Comparison of ENCODE assay signal across 14 cellular contexts in the genomic region with DNA sequence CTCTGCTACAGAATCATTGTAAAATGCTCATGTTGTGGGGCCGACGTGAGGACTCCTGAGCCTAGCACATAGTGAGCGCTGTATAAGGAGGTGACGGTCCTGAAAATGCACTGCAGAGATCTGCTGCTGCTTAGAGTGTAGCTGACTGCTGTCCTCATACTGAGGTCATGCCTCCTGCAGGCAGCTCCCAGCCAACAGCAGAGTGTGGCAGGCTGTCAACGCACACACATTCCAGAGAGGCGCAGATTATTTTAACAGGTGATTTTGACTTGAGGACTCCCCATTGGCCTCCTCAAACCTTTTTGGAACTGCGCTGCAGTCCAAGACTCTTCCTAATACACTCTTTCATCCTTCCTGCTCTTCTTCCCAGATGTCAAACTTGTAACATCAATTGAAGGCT.
DNase-seq lines count a peak whose midpoint lies in the region; ATAC-seq and TF ChIP-seq lines count a peak whose summit lies in the region.
"Had no signal": no experiment of that assay in that cellular context is flagged by ENCODE, and none has a peak within 500 bp of the region (broad histone marks: within the 10 kb centered on the region; RNA-seq: fewer than 3 reads in every experiment).

No MANE protein-coding gene starts in this region.

- ATAC-seq in GM23338 (peak; percentile 62), WTC11 (peak; percentile 57), heart left ventricle (peak in 3 of 4 donors; percentile 55 to 79 (median 77)), lower lobe of right lung (no peak)
- ATAC-seq: GM12878, HepG2 had no signal

- H3K4me1 ChIP-seq in GM23338 (ENCODE audit: insufficient read depth) (no peaks in the 10 kb centered on the region), heart left ventricle (no peaks in the 10 kb centered on the region), lower lobe of right lung (no peaks in the 10 kb centered on the region)
- H3K4me1 ChIP-seq: BLaER1, HAP-1 had no signal

- intact Hi-C loops in heart left ventricle (cut with DNase I): no loop called here
- intact Hi-C loops in lower lobe of right lung (cut with DNase I): no loop called here

- H3K4me1 Mint-ChIP-seq in GM23338 (peaks cover 3% of the 10 kb centered on the region; the same call in 2 of the 3 replicates), WTC11 (0 out of 2 replicates have a peak, but pooled peaks cover 3% of the 10 kb centered on the region)
- H3K4me1 Mint-ChIP-seq in activated CD4-positive, alpha-beta memory T cell treated with anti-CD3 and anti-CD28 coated beads, Interleukin-2, amount 10 ng/mL, durations not matched to agents 7 days and 5 days: no peaks in the 10 kb centered on the region
- H3K4me1 Mint-ChIP-seq: CD8-positive, alpha-beta memory T cell had no signal

- H3K9me3 ChIP-seq in heart left ventricle (no peaks in the 10 kb centered on the region), lower lobe of right lung (no peaks in the 10 kb centered on the region)
- H3K9me3 ChIP-seq: BLaER1, HAP-1 had no signal

- TF ChIP-seq POLR2A in heart left ventricle (IDR thresholded peaks at IDR 0.05): no peak

- DNase-seq in GM23338 (ENCODE audit: low spot score) (peak; percentile 22), WTC11 (ENCODE audit: low spot score) (no peak), heart left ventricle (peak in 2 of 5 donors; percentile 29 to 33), iPS-NIHi7 (ENCODE audit: extremely low spot score) (peak; percentile 28), lower lobe of right lung (no peak), amniotic stem cell (lab: John Stamatoyannopoulos, UW) (no peak)
- DNase-seq in activated CD4-positive, alpha-beta memory T cell treated with anti-CD3 and anti-CD28 coated beads, Interleukin-2, amount 10 ng/mL, durations not matched to agents 7 days and 5 days: no peak
- DNase-seq: CD8-positive, alpha-beta memory T cell; GOT3; HFFc6 had no signal

- H3K4me2 ChIP-seq in GM23338: no peak overlapping the region
- H3K4me2 ChIP-seq: BLaER1 had no signal

- H3K36me3 Mint-ChIP-seq in GM23338 (ENCODE audit: low read depth) (no peaks in the 10 kb centered on the region), WTC11 (no peaks in the 10 kb centered on the region)
- H3K36me3 Mint-ChIP-seq in activated CD4-positive, alpha-beta memory T cell treated with anti-CD3 and anti-CD28 coated beads, Interleukin-2, amount 10 ng/mL, durations not matched to agents 7 days and 5 days (ENCODE audit: low read depth): no peaks in the 10 kb centered on the region
- H3K36me3 Mint-ChIP-seq: CD8-positive, alpha-beta memory T cell had no signal

- no peak overlapping the region for H2AFZ ChIP-seq in GM23338

- POLR2A ChIA-PET in WTC11 (lab: Charles Lee): no interaction called here
- POLR2A ChIA-PET in activated CD4-positive, alpha-beta memory T cell treated with anti-CD3 and anti-CD28 coated beads, Interleukin-2, amount 10 ng/mL, durations not matched to agents 7 days and 5 days (lab: Charles Lee): no interaction called here

- H3K4me3 Mint-ChIP-seq in GM23338 (no peak overlapping the region), WTC11 (no peak overlapping the region)
- H3K4me3 Mint-ChIP-seq in activated CD4-positive, alpha-beta memory T cell treated with anti-CD3 and anti-CD28 coated beads, Interleukin-2, amount 10 ng/mL, durations not matched to agents 7 days and 5 days: no peak overlapping the region
- H3K4me3 Mint-ChIP-seq: CD8-positive, alpha-beta memory T cell; HFFc6 had no signal

- H3K27me3 ChIP-seq in GM23338 (ENCODE audit: insufficient read depth) (no peaks in the 10 kb centered on the region), heart left ventricle (no peaks in the 10 kb centered on the region), lower lobe of right lung (ENCODE audit: low read depth) (no peaks in the 10 kb centered on the region)
- H3K27me3 ChIP-seq: BLaER1 had no signal

- no peaks in the 10 kb centered on the region for H3K9me3 Mint-ChIP-seq in GM23338
- 0 out of 2 replicates have a peak, but pooled peaks cover 2% of the 10 kb centered on the region for H3K9me3 Mint-ChIP-seq in WTC11
- no peaks in the 10 kb centered on the region for H3K9me3 Mint-ChIP-seq in activated CD4-positive, alpha-beta memory T cell treated with anti-CD3 and anti-CD28 coated beads, Interleukin-2, amount 10 ng/mL, durations not matched to agents 7 days and 5 days
- H3K9me3 Mint-ChIP-seq: HFFc6 had no signal

- H3K27ac Mint-ChIP-seq in GM23338 (no peak overlapping the region), WTC11 (no peak overlapping the region; the same call in 1 of the 2 replicates)
- H3K27ac Mint-ChIP-seq in activated CD4-positive, alpha-beta memory T cell treated with anti-CD3 and anti-CD28 coated beads, Interleukin-2, amount 10 ng/mL, durations not matched to agents 7 days and 5 days: no peak overlapping the region
- H3K27ac Mint-ChIP-seq: CD8-positive, alpha-beta memory T cell; HFFc6 had no signal

- TF ChIP-seq CTCF in GM23338 (conservative IDR thresholded peaks at IDR 0.05; ENCODE audit: low read depth in 2 of 2) (no peak), WTC11 (IDR thresholded peaks at IDR 0.05) (no peak), heart left ventricle (IDR thresholded peaks at IDR 0.05) (no peak), lower lobe of right lung (IDR thresholded peaks at IDR 0.05) (no peak)

- H3K27me3 Mint-ChIP-seq in GM23338 (ENCODE audit: insufficient read depth, low read depth, poor library complexity) (no peaks in the 10 kb centered on the region), WTC11 (ENCODE audit: low read depth) (no peaks in the 10 kb centered on the region)
- H3K27me3 Mint-ChIP-seq in activated CD4-positive, alpha-beta memory T cell treated with anti-CD3 and anti-CD28 coated beads, Interleukin-2, amount 10 ng/mL, durations not matched to agents 7 days and 5 days: no peaks in the 10 kb centered on the region

- 62 to 86% (median 74%) methylated on average over 7 of the region's 7 CpGs for WGBS in heart left ventricle, 4 donors

- H3K27ac ChIP-seq in GM23338 (ENCODE audit: low read depth) (no peak overlapping the region), heart left ventricle (no peak overlapping the region), lower lobe of right lung (no peak overlapping the region)
- H3K27ac ChIP-seq: BLaER1 had no signal

- H3K4me3 ChIP-seq in GM23338: no peak overlapping the region
- no peak overlapping the region for H3K4me3 ChIP-seq in heart left ventricle
- H3K4me3 ChIP-seq in lower lobe of right lung: no peak overlapping the region
- H3K4me3 ChIP-seq: BLaER1, GM12878, HAP-1 had no signal

- H4K20me1 ChIP-seq in GM23338 (replicated peaks; ENCODE audit: insufficient read depth): no peaks in the 10 kb centered on the region
- H4K20me1 ChIP-seq: BLaER1 had no signal

- no peaks in the 10 kb centered on the region for H3K9me2 ChIP-seq in GM23338 (ENCODE audit: insufficient read depth)

- H3K36me3 ChIP-seq in GM23338 (ENCODE audit: insufficient read depth): no peaks in the 10 kb centered on the region
- H3K36me3 ChIP-seq in heart left ventricle: no peaks in the 10 kb centered on the region
- no peaks in the 10 kb centered on the region for H3K36me3 ChIP-seq in lower lobe of right lung
- H3K36me3 ChIP-seq: BLaER1, HAP-1 had no signal

- CTCF ChIA-PET in WTC11 (lab: Charles Lee): interaction anchor here (1.2 to 1.7 kb wide), 2 partner anchors 277 to 324 kb away, joined by 3 to 4 read pairs; no protein-coding TSS in a partner anchor
- CTCF ChIA-PET in activated CD4-positive, alpha-beta memory T cell treated with anti-CD3 and anti-CD28 coated beads, Interleukin-2, amount 10 ng/mL, durations not matched to agents 7 days and 5 days (lab: Charles Lee): no interaction called here

- no peaks in the 10 kb centered on the region for H3F3A ChIP-seq in GM23338 (replicated peaks; ENCODE audit: low read depth)

- no peaks in the 10 kb centered on the region for H3K79me2 ChIP-seq in GM23338 (replicated peaks; ENCODE audit: insufficient read depth)

TF ChIP-seq in GM23338, 12 proteins besides CTCF, POLR2A, EP300 and RAD21 (continues in another document):
- no peak for TF ChIP-seq CREB1 (CRISPR knock-in tag; IDR thresholded peaks at IDR 0.05; ENCODE audit: low read depth)
- TF ChIP-seq, protein P1, sequence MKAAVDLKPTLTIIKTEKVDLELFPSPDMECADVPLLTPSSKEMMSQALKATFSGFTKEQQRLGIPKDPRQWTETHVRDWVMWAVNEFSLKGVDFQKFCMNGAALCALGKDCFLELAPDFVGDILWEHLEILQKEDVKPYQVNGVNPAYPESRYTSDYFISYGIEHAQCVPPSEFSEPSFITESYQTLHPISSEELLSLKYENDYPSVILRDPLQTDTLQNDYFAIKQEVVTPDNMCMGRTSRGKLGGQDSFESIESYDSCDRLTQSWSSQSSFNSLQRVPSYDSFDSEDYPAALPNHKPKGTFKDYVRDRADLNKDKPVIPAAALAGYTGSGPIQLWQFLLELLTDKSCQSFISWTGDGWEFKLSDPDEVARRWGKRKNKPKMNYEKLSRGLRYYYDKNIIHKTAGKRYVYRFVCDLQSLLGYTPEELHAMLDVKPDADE (IDR thresholded peaks at IDR 0.05): no peak

TF ChIP-seq in WTC11, 78 proteins besides CTCF, POLR2A, EP300 and RAD21 (continues in another document):
- no peak for TF ChIP-seq TP53 (CRISPR knock-in tag; IDR thresholded peaks at IDR 0.05)
- no peak for TF ChIP-seq JAZF1 (CRISPR knock-in tag; IDR thresholded peaks at IDR 0.05)
- TF ChIP-seq FOXP1 (CRISPR knock-in tag; IDR thresholded peaks at IDR 0.05; ENCODE audit: borderline replicate concordance): no peak
- TF ChIP-seq, protein P2, sequence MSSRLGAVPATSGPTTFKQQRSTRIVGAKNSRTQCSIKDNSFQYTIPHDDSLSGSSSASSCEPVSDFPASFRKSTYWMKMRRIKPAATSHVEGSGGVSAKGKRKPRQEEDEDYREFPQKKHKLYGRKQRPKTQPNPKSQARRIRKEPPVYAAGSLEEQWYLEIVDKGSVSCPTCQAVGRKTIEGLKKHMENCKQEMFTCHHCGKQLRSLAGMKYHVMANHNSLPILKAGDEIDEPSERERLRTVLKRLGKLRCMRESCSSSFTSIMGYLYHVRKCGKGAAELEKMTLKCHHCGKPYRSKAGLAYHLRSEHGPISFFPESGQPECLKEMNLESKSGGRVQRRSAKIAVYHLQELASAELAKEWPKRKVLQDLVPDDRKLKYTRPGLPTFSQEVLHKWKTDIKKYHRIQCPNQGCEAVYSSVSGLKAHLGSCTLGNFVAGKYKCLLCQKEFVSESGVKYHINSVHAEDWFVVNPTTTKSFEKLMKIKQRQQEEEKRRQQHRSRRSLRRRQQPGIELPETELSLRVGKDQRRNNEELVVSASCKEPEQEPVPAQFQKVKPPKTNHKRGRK (CRISPR knock-in tag; IDR thresholded peaks at IDR 0.05; ENCODE audit: borderline replicate concordance): no peak
- TF ChIP-seq, protein P3, sequence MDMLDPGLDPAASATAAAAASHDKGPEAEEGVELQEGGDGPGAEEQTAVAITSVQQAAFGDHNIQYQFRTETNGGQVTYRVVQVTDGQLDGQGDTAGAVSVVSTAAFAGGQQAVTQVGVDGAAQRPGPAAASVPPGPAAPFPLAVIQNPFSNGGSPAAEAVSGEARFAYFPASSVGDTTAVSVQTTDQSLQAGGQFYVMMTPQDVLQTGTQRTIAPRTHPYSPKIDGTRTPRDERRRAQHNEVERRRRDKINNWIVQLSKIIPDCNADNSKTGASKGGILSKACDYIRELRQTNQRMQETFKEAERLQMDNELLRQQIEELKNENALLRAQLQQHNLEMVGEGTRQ (CRISPR knock-in tag; IDR thresholded peaks at IDR 0.05): no peak

Comparison
In these comparisons a context has a peak if more than half of its experiments do, and no peak if none do; other contexts are left out.
1. ATAC-seq: peak in GM23338 (single experiment), WTC11 (single experiment) and heart left ventricle (3 of 4); none in lower lobe of right lung (0 of 2).
2. DNase-seq: peak in GM23338 (single experiment) and iPS-NIHi7 (single experiment); none in WTC11 (single experiment), lower lobe of right lung (single experiment), amniotic stem cell (single experiment) and activated CD4-positive, alpha-beta memory T cell treated with anti-CD3 and anti-CD28 coated beads, Interleukin-2, amount 10 ng/mL, durations not matched to agents 7 days and 5 days (single experiment).